In genomic region chr5:139968547-139969261, GRCh38 we compare ENCODE assay signal across 8 cellular contexts.
A peak's percentile ranks its signal among the peaks of the same experiment; 100 is the strongest.
DNase-seq lines count a peak whose midpoint lies in the region; FAIRE-seq and TF ChIP-seq lines count a peak whose summit lies in the region.

No MANE protein-coding gene starts in this region.

- H3K9me3 ChIP-seq in HAP-1, result no peaks in the 10 kb centered on the region
- no peaks in the 10 kb centered on the region for H3K9me3 ChIP-seq in MM.1S (replicated peaks; ENCODE audit: insufficient read depth, low read length)
- H3K9me3 ChIP-seq in ovary, result no peaks in the 10 kb centered on the region
- H3K9me3 ChIP-seq in thyroid gland, result no peaks in the 10 kb centered on the region

- H3K27me3 ChIP-seq in GM06990 (replicated peaks; ENCODE audit: control insufficient read depth, insufficient read depth, low read length) (no peaks in the 10 kb centered on the region), HAP-1 (ENCODE audit: low read depth) (no peaks in the 10 kb centered on the region), MM.1S (replicated peaks; ENCODE audit: insufficient read depth, low read length) (no peaks in the 10 kb centered on the region), ovary (no peaks in the 10 kb centered on the region), thyroid gland (no peaks in the 10 kb centered on the region)

- H3K79me2 ChIP-seq in MM.1S (ENCODE audit: low read length), result no peaks in the 10 kb centered on the region

- intact Hi-C loops in ovary (cut with DNase I) (loop anchor here (1.0 to 10.0 kb wide), 6 partner anchors 104 to 182 kb away; no protein-coding TSS in a partner anchor), thyroid gland (cut with DNase I) (loop anchor here (5.0 kb wide), 2 partner anchors 106 to 181 kb away; no protein-coding TSS in a partner anchor)

- no peaks in the 10 kb centered on the region for H4K20me1 ChIP-seq in MM.1S (ENCODE audit: insufficient read depth, low read length)

- no peaks in the 10 kb centered on the region for H3K36me3 ChIP-seq in GM06990 (ENCODE audit: control insufficient read depth, insufficient read depth, low read length)
- H3K36me3 ChIP-seq in HAP-1 (replicated peaks), result no peaks in the 10 kb centered on the region
- no peaks in the 10 kb centered on the region for H3K36me3 ChIP-seq in MM.1S (replicated peaks; ENCODE audit: insufficient read depth, low read length)
- no peaks in the 10 kb centered on the region for H3K36me3 ChIP-seq in ovary
- no peaks in the 10 kb centered on the region for H3K36me3 ChIP-seq in thyroid gland

- H3K4me1 ChIP-seq in HAP-1, result no peaks in the 10 kb centered on the region
- no peaks in the 10 kb centered on the region for H3K4me1 ChIP-seq in MM.1S (ENCODE audit: low read length)
- peaks cover 3% of the 10 kb centered on the region for H3K4me1 ChIP-seq in ovary (ENCODE audit: insufficient read depth)
- peaks cover 0 to 5% of the 10 kb centered on the region in 2 donors for H3K4me1 ChIP-seq in thyroid gland

- H3K9ac ChIP-seq in MM.1S (ENCODE audit: low read length), result no peak overlapping the region

- FAIRE-seq in frontal cortex (lab: Jason Lieb, UNC), result no peak

- in situ Hi-C loops in HAP-1 (cut with MboI; ENCODE audit: low sequenced_read_pairs), result loop anchor here (5.0 kb wide), 1 partner anchor 181 kb away; no protein-coding TSS in a partner anchor

- no peaks in the 10 kb centered on the region for H3F3A ChIP-seq in MM.1S (ENCODE audit: insufficient read depth, low read length)

- WGBS in ovary, 3 donors, result 16 to 20% (median 17%) methylated on average over 23 of the region's 23 CpGs
- WGBS in thyroid gland, 2 donors, result 30 to 54% methylated on average over 10 to 18 of the region's 23 CpGs

- H3K4me3 ChIP-seq in GM06990 (replicated peaks; ENCODE audit: low read depth, low read length), result no peak overlapping the region
- no peak overlapping the region for H3K4me3 ChIP-seq in HAP-1
- H3K4me3 ChIP-seq in MM.1S (ENCODE audit: low read length), result no peak overlapping the region
- H3K4me3 ChIP-seq in ovary, result no peak overlapping the region
- H3K4me3 ChIP-seq in thyroid gland (replicated peaks in 1 of 3), result no peak overlapping the region

- DNase-seq in GM06990 (ENCODE audit: extremely low read depth, insufficient read length) (peak; percentile 84), HAP-1 (ENCODE audit: low spot score in 2 of 2) (peak; percentile 77 to 94), MM.1S (peak; percentile 80), SHP77 treated with DMSO at 0.1 percent for 48 hours (lab: John Stamatoyannopoulos, UW) (peak; percentile 74), activated gamma-delta T cell treated with Interleukin-2 at 50 U/mL for 16 hours (peak; percentile 87), frontal cortex (ENCODE audit: low spot score in 2 of 2) (peak; percentile 54 to 83), ovary (peak; percentile 85 to 96 (median 92)), thyroid gland (peak; percentile 92 to 94)

- H2AFZ ChIP-seq in MM.1S (ENCODE audit: low read length), result peak overlapping the region; percentile 52

- no peak for TF ChIP-seq EP300 in ovary (IDR thresholded peaks at IDR 0.05)

- H3K27ac ChIP-seq in MM.1S (ENCODE audit: low read length), result no peak overlapping the region
- H3K27ac ChIP-seq in ovary, result no peak overlapping the region
- no peak overlapping the region for H3K27ac ChIP-seq in thyroid gland

- no peaks in the 10 kb centered on the region for H3K9me2 ChIP-seq in MM.1S (replicated peaks; ENCODE audit: insufficient read depth, low read length)

- peak overlapping the region; percentile 47; the same call in 1 of the 2 replicates for H3K4me2 ChIP-seq in MM.1S (ENCODE audit: low read depth, low read length)

- TF ChIP-seq POLR2A in ovary (IDR thresholded peaks at IDR 0.05), result peak; percentile 50
- TF ChIP-seq POLR2A in thyroid gland (IDR thresholded peaks at IDR 0.05), result no peak

- TF ChIP-seq CTCF in GM06990 (IDR thresholded peaks at IDR 0.05; ENCODE audit: insufficient read depth, low read length, poor library complexity, severe bottlenecking) (peak; percentile 100), MM.1S (IDR thresholded peaks at IDR 0.05; ENCODE audit: low read length) (peak; percentile 100), ovary (IDR thresholded peaks at IDR 0.05) (peak; percentile 96 to 100 (median 100)), thyroid gland (IDR thresholded peaks at IDR 0.05) (peak; percentile 99 to 100 (median 100))
